In the genomic region with DNA sequence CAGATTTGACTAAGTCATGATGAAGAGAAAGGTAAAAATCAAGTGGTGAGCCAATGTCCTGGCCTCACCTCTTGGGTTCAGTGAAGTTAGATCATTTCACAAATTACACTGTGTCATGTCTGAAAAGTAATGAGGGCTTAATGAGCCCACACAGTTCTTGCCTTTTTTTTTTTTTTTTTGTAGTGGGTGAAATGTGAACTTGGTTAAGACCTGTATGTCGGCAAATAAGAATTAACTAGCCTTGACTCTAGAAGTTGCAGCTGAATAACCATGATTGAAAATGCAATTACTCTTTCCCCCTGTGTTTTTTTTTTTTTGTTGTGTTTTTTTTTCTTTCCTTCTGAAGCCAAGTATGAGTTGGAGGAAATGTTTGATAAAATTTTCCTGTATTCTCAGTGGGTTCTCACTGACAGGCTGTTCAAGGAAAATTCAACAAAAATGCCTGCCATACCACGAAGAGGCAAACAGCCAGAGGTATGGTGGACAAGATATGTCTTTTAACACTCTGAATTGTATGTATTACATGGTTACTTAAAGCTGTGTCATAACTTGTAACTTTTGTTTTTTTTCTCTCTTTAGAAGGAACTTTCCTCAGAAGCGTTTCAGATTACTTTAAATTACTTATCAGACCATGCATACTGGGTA, we compare ENCODE assay signal across 22 cellular contexts.
DNase-seq lines count a peak whose midpoint lies in the region; ATAC-seq and TF ChIP-seq lines count a peak whose summit lies in the region.
"Had no signal": no experiment of that assay in that cellular context is flagged by ENCODE, and none has a peak within 500 bp of the region (broad histone marks: within the 10 kb centered on the region; RNA-seq: fewer than 3 reads in every experiment).

No MANE protein-coding gene starts in this region.

- no peak overlapping the region for H2AFZ ChIP-seq in hepatocyte

- no peak overlapping the region for H3K4me3 Mint-ChIP-seq in nephron
- H3K4me3 Mint-ChIP-seq: CD4-positive, alpha-beta memory T cell had no signal

- no peaks in the 10 kb centered on the region for H4K20me1 ChIP-seq in hepatocyte (ENCODE audit: insufficient read depth, poor library complexity, severe bottlenecking)
- H4K20me1 ChIP-seq: BLaER1 had no signal

- in situ Hi-C loops in astrocyte of the cerebellum (cut with HindIII; ENCODE audit: low sequenced_read_pairs): no loop called here

- peak overlapping the region; percentile 39 for H3K27ac ChIP-seq in hepatocyte
- no peak overlapping the region for H3K27ac ChIP-seq in right cardiac atrium (ENCODE audit: low read length)
- no peak overlapping the region for H3K27ac ChIP-seq in caudate nucleus (ENCODE audit: low read depth, low read length)
- H3K27ac ChIP-seq: BLaER1, KMS-11, Peyer's patch had no signal

- no peaks in the 10 kb centered on the region for H3K79me2 ChIP-seq in hepatocyte

- H3K9me3 ChIP-seq in hepatocyte (ENCODE audit: low read depth): no peaks in the 10 kb centered on the region
- no peaks in the 10 kb centered on the region for H3K9me3 ChIP-seq in right cardiac atrium (ENCODE audit: control insufficient read depth, low read length)
- H3K9me3 ChIP-seq: BLaER1, Caco-2, Peyer's patch had no signal

- no peaks in the 10 kb centered on the region for H3K27me3 ChIP-seq in hepatocyte
- no peaks in the 10 kb centered on the region for H3K27me3 ChIP-seq in right cardiac atrium (ENCODE audit: control insufficient read depth, insufficient read depth)
- H3K27me3 ChIP-seq: BLaER1, Peyer's patch had no signal

- 76% methylated on average over 3 of the region's 3 CpGs for WGBS in hepatocyte (ENCODE audit: low lambda C conversion rate, missing lambda C conversion rate)
- 57% methylated on average over 3 of the region's 3 CpGs for WGBS in right cardiac atrium

- H3K36me3 Mint-ChIP-seq in nephron (ENCODE audit: low read depth): no peaks in the 10 kb centered on the region
- H3K36me3 Mint-ChIP-seq: CD4-positive, alpha-beta memory T cell had no signal

- DNase-seq in astrocyte of the cerebellum (ENCODE audit: low read depth) (peak; percentile 69), hepatocyte (ENCODE audit: low spot score) (no peak), CD1c-positive myeloid dendritic cell (ENCODE audit: extremely low spot score) (no peak), right cardiac atrium (no peak), caudate nucleus (lab: John Stamatoyannopoulos, UW) (no peak), NCI-H526 treated with DMSO at 0.1 percent for 48 hours (lab: John Stamatoyannopoulos, UW) (no peak)
- DNase-seq: Caco-2; CD4-positive, alpha-beta memory T cell; DND-41; GOT3; HCEC 1CT; NCI-H1092 treated with DMSO at 0.1 percent for 48 hours; NCI-H1436 treated with DMSO at 0.1 percent for 48 hours; NCI-H1930; NCI-H2227 treated with DMSO at 0.1 percent for 48 hours; NCI-H510A; NCI-H774; NK-92 treated with Interleukin-12 subunit alpha and Interleukin-12 subunit beta, amount 100 ng/mL, for 24 hours; Peyer's patch had no signal

- H3K27ac Mint-ChIP-seq in nephron: peak overlapping the region; percentile 61 to 87 (median 84)
- H3K27ac Mint-ChIP-seq: CD4-positive, alpha-beta memory T cell had no signal

- TF ChIP-seq CTCF in astrocyte of the cerebellum (IDR thresholded peaks at IDR 0.05; ENCODE audit: low read depth, low read length, missing control alignments): no peak
- no peak for TF ChIP-seq CTCF in hepatocyte (IDR thresholded peaks at IDR 0.05; ENCODE audit: poor library complexity)
- no peak for TF ChIP-seq CTCF in nephron (IDR thresholded peaks at IDR 0.05; ENCODE audit: unreplicated experiment in 3 of 3)

- H3K4me2 ChIP-seq in hepatocyte: no peak overlapping the region
- H3K4me2 ChIP-seq: BLaER1, KMS-11 had no signal

- ATAC-seq in right cardiac atrium: no peak

- H3K4me1 ChIP-seq in hepatocyte (ENCODE audit: insufficient read depth) (no peaks in the 10 kb centered on the region), right cardiac atrium (ENCODE audit: control insufficient read depth, insufficient read depth, low read length) (no peaks in the 10 kb centered on the region)
- H3K4me1 ChIP-seq: BLaER1, Caco-2, Peyer's patch had no signal

- H3K4me3 ChIP-seq in astrocyte of the cerebellum (ENCODE audit: low read depth, low read length): no peak overlapping the region
- H3K4me3 ChIP-seq in hepatocyte: no peak overlapping the region
- no peak overlapping the region for H3K4me3 ChIP-seq in right cardiac atrium (ENCODE audit: low read length)
- H3K4me3 ChIP-seq: BLaER1, Peyer's patch had no signal

- H3K4me1 Mint-ChIP-seq in nephron: peaks cover 12% of the 10 kb centered on the region
- H3K4me1 Mint-ChIP-seq: CD4-positive, alpha-beta memory T cell had no signal

- H3K9me3 Mint-ChIP-seq in nephron: no peaks in the 10 kb centered on the region
- H3K9me3 Mint-ChIP-seq: CD4-positive, alpha-beta memory T cell had no signal

- no peaks in the 10 kb centered on the region for H3K36me3 ChIP-seq in hepatocyte (replicated peaks; ENCODE audit: insufficient read depth, low read depth)
- H3K36me3 ChIP-seq: BLaER1, Peyer's patch had no signal

- no peaks in the 10 kb centered on the region for H3K27me3 Mint-ChIP-seq in nephron (ENCODE audit: low read depth)

- no peaks in the 10 kb centered on the region for H3K9me2 ChIP-seq in hepatocyte (replicated peaks; ENCODE audit: insufficient read depth)

- intact Hi-C loops in right cardiac atrium (cut with DNase I): no loop called here
